ENCODE assay signal across 14 cellular contexts in genomic region chr4:169398294-169398693, GRCh38.
A peak's percentile ranks its signal among the peaks of the same experiment; 100 is the strongest.
DNase-seq lines count a peak whose midpoint lies in the region; ATAC-seq and TF ChIP-seq lines count a peak whose summit lies in the region.
"Had no signal": no experiment of that assay in that cellular context is flagged by ENCODE, and none has a peak within 500 bp of the region (broad histone marks: within the 10 kb centered on the region; RNA-seq: fewer than 3 reads in every experiment).

No MANE protein-coding gene starts in this region.

- H3K4me3 Mint-ChIP-seq in osteocyte (ENCODE audit: unreplicated experiment) = no peak overlapping the region

- CTCF ChIA-PET in RWPE1 (lab: Yijun Ruan, JAX) = no interaction called here

- POLR2A ChIA-PET in RWPE1 (lab: Yijun Ruan, JAX; ENCODE audit: low non-redundant PET) = no interaction called here

- ATAC-seq in GM18870 (IDR thresholded peaks at IDR 0.05; ENCODE audit: unreplicated experiment) = no peak
- no peak for ATAC-seq in GM21367 (IDR thresholded peaks at IDR 0.05; ENCODE audit: unreplicated experiment)

- no peaks in the 10 kb centered on the region for H3K27me3 Mint-ChIP-seq in osteocyte (ENCODE audit: unreplicated experiment)

- DNase-seq in GM03348 (ENCODE audit: low spot score) (peak; percentile 68), RWPE1 (ENCODE audit: low spot score) (peak; percentile 23), epithelial cell of prostate (ENCODE audit: low read depth, low spot score) (no peak), osteocyte (ENCODE audit: extremely low spot score, unreplicated experiment) (no peak), NCI-H446 (lab: John Stamatoyannopoulos, UW) (no peak)
- DNase-seq in activated CD8-positive, alpha-beta memory T cell treated with anti-CD3 and anti-CD28 coated beads, Interleukin-2, amount 50 U/mL, for 4 hours = no peak
- DNase-seq: activated CD4-positive, CD25-positive, alpha-beta regulatory T cell treated with anti-CD3 and anti-CD28 coated beads, Interleukin-2, amount 50 U/mL, for 72 hours; Calu3; cortex of kidney; NCI-H524; sigmoid colon had no signal

- H3K4me1 Mint-ChIP-seq in osteocyte (ENCODE audit: unreplicated experiment) = peaks cover 19% of the 10 kb centered on the region

- H3K27ac ChIP-seq in RWPE1 (no peak overlapping the region), epithelial cell of prostate (peak overlapping the region; percentile 58)

- TF ChIP-seq CTCF in RWPE1 (conservative IDR thresholded peaks at IDR 0.05; ENCODE audit: low read depth) (no peak), osteocyte (IDR thresholded peaks at IDR 0.05) (no peak)

- no peaks in the 10 kb centered on the region for H3K9me3 Mint-ChIP-seq in osteocyte (ENCODE audit: unreplicated experiment)
- H3K9me3 Mint-ChIP-seq: activated T-helper 2 cell treated with anti-CD3 and anti-CD28 coated beads, Interferon-gamma antibody, Interleukin-2, Interleukin-4, amounts not matched to agents 10 μg/mL and 5 μg/mL and 100 μg/mL, durations not matched to agents 14 hours and 24 hours and 36 hours had no signal

- H3K27ac Mint-ChIP-seq in osteocyte (ENCODE audit: unreplicated experiment) = peak overlapping the region; percentile 59
- H3K27ac Mint-ChIP-seq: activated T-helper 2 cell treated with anti-CD3 and anti-CD28 coated beads, Interferon-gamma antibody, Interleukin-2, Interleukin-4, amounts not matched to agents 10 μg/mL and 5 μg/mL and 100 μg/mL, durations not matched to agents 14 hours and 24 hours and 36 hours had no signal

- H3K36me3 Mint-ChIP-seq in osteocyte (ENCODE audit: unreplicated experiment) = peaks cover 11% of the 10 kb centered on the region

Comparison
In these comparisons a context has a peak if more than half of its experiments do, and no peak if none do; other contexts are left out.
1. DNase-seq: peak in GM03348 (single experiment) and RWPE1 (single experiment); none in epithelial cell of prostate (single experiment), osteocyte (single experiment), NCI-H446 (0 of 2) and activated CD8-positive, alpha-beta memory T cell treated with anti-CD3 and anti-CD28 coated beads, Interleukin-2, amount 50 U/mL, for 4 hours (single experiment).